ENCODE assay signal across 16 cellular contexts in the genomic region with DNA sequence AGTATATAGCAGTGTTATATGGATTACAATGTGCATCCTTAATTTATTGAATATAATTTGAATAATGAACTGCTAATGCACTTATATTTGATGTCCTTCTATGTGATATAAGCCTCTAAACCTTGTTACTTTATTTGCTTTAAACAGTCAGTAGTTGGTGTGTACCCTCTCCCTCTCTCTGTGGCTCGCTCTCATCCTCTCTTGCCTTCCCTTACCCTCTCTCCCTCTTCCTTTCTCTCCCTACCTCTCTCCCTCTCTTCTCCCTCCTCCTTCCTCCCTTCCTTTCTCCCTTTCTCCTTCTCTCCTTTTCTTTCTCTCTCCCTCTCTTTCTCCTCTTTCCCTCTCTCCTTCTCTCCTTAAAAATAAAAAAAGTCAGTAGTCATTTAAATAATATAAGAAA.
"Had no signal": no experiment of that assay in that cellular context is flagged by ENCODE, and none has a peak within 500 bp of the region (broad histone marks: within the 10 kb centered on the region; RNA-seq: fewer than 3 reads in every experiment).

No MANE protein-coding gene starts in this region.

- H3K9me3 ChIP-seq: body of pancreas, spleen, thyroid gland had no signal

- H3K27ac Mint-ChIP-seq: activated CD4-positive, alpha-beta memory T cell treated with anti-CD3 and anti-CD28 coated beads, Interleukin-2, amount 10 ng/mL, durations not matched to agents 7 days and 5 days; activated CD8-positive, alpha-beta memory T cell treated with anti-CD3 and anti-CD28 coated beads, Interleukin-2, amount 10 ng/mL, durations not matched to agents 7 days and 5 days; activated naive CD8-positive, alpha-beta T cell treated with anti-CD3 and anti-CD28 coated beads, Interleukin-2, amount 10 ng/mL, durations not matched to agents 7 days and 5 days; nephron progenitor cell had no signal

- ATAC-seq: activated CD8-positive, alpha-beta memory T cell treated with anti-CD3 and anti-CD28 coated beads, Interleukin-2, amount 10 ng/mL, durations not matched to agents 7 days and 5 days; body of pancreas; left lobe of liver had no signal

- H3K27ac ChIP-seq: body of pancreas, spleen, thyroid gland had no signal

- H3K27me3 Mint-ChIP-seq: activated CD4-positive, alpha-beta memory T cell treated with anti-CD3 and anti-CD28 coated beads, Interleukin-2, amount 10 ng/mL, durations not matched to agents 7 days and 5 days; activated CD8-positive, alpha-beta memory T cell treated with anti-CD3 and anti-CD28 coated beads, Interleukin-2, amount 10 ng/mL, durations not matched to agents 7 days and 5 days; activated naive CD8-positive, alpha-beta T cell treated with anti-CD3 and anti-CD28 coated beads, Interleukin-2, amount 10 ng/mL, durations not matched to agents 7 days and 5 days had no signal

- H3K27me3 ChIP-seq: body of pancreas, spleen, thyroid gland had no signal

- DNase-seq: activated CD4-positive, alpha-beta memory T cell treated with anti-CD3 and anti-CD28 coated beads, Interleukin-2, amount 10 ng/mL, durations not matched to agents 7 days and 5 days; activated CD4-positive, alpha-beta T cell treated with anti-CD3 and anti-CD28 coated beads for 48 hours; activated CD4-positive, CD25-positive, alpha-beta regulatory T cell; activated CD8-positive, alpha-beta memory T cell treated with anti-CD3 and anti-CD28 coated beads, Interleukin-2, amount 10 ng/mL, durations not matched to agents 7 days and 5 days; activated effector memory CD4-positive, alpha-beta T cell treated with anti-CD3 and anti-CD28 coated beads, Interleukin-2, amount 50 U/mL, for 16 hours; activated naive CD8-positive, alpha-beta T cell treated with anti-CD3 and anti-CD28 coated beads, Interleukin-2, amount 10 ng/mL, durations not matched to agents 7 days and 5 days; body of pancreas; nephron progenitor cell; nucleus accumbens; retina; spleen; stimulated activated CD4-positive, alpha-beta T cell treated with anti-CD3 and anti-CD28 coated beads, Interleukin-4, amount 100 ng/mL, for 4 hours; stimulated activated naive CD4-positive, alpha-beta T cell treated with Interleukin-2 at 50 U/mL for 16 hours; T-helper 9 cell; thyroid gland had no signal

- H3K4me3 ChIP-seq: body of pancreas, spleen, thyroid gland had no signal

- H3K9me3 Mint-ChIP-seq: activated CD4-positive, alpha-beta memory T cell treated with anti-CD3 and anti-CD28 coated beads, Interleukin-2, amount 10 ng/mL, durations not matched to agents 7 days and 5 days; activated naive CD8-positive, alpha-beta T cell treated with anti-CD3 and anti-CD28 coated beads, Interleukin-2, amount 10 ng/mL, durations not matched to agents 7 days and 5 days; nephron progenitor cell had no signal

- H3K36me3 ChIP-seq: spleen, thyroid gland had no signal

- H3K4me3 Mint-ChIP-seq: activated CD4-positive, alpha-beta memory T cell treated with anti-CD3 and anti-CD28 coated beads, Interleukin-2, amount 10 ng/mL, durations not matched to agents 7 days and 5 days; activated CD8-positive, alpha-beta memory T cell treated with anti-CD3 and anti-CD28 coated beads, Interleukin-2, amount 10 ng/mL, durations not matched to agents 7 days and 5 days; activated naive CD8-positive, alpha-beta T cell treated with anti-CD3 and anti-CD28 coated beads, Interleukin-2, amount 10 ng/mL, durations not matched to agents 7 days and 5 days; nephron progenitor cell had no signal
